Comparison of ENCODE assay signal across 8 cellular contexts in the genomic region with DNA sequence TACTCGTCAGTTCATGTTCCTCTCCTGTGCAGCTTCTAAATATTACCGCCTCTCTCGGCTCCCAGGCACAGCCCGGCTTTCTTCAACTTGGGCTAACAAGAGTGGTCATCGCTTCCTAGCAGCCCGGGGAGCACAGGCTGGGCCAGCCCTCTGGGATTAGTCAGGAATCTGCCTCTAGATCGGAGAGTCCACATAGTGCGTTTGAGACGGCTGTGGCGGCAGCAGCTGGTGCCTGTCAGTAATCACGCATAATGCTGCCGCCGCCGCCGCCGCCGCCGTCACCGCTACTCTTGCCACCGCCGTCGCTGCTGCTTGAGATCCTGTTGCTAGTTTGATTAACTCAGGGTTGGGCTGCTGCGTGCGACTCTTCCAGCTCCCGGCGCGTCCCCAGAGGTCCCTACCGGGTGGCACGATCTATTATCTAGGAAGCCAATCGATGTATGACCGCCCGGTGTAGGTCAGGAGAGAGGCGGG. TPM values are rescaled to one million over a fixed set of nuclear protein-coding genes. Genes with fewer than 3 reads are reported as not detected.
A peak's percentile ranks its signal among the peaks of the same experiment; 100 is the strongest.
DNase-seq lines count a peak whose midpoint lies in the region; ATAC-seq and TF ChIP-seq lines count a peak whose summit lies in the region.

RXRG (minus strand) TSS at position 230 of the 474 bp plus-strand sequence. CDS start 233 bp downstream, outside the sequence.

- intact Hi-C loops in mucosa of descending colon (cut with DNase I, micrococcal nuclease): no loop called here

- H3K4me3 ChIP-seq in duodenal mucosa (ENCODE audit: low read depth in 1 of 2, low read length in 2 of 2): peak within 1 kb of the TSS; percentile 37 to 45
- H3K4me3 ChIP-seq in mucosa of descending colon: no peak within 1 kb of the TSS

- no peaks in the 10 kb centered on the region for H3K9me3 ChIP-seq in duodenal mucosa (ENCODE audit: control insufficient read depth in 1 of 2, low read length in 2 of 2)
- no peaks in the 10 kb centered on the region for H3K9me3 ChIP-seq in mucosa of descending colon

- no peaks in the 10 kb centered on the region for H3K36me3 ChIP-seq in duodenal mucosa (ENCODE audit: control insufficient read depth in 1 of 2, insufficient read depth in 2 of 2, low read length in 2 of 2)
- H3K36me3 ChIP-seq in mucosa of descending colon (ENCODE audit: low read depth): no peaks in the 10 kb centered on the region

- no peak within 1 kb of the TSS for H3K9ac ChIP-seq in duodenal mucosa (ENCODE audit: low read depth in 1 of 2, low read length in 2 of 2)

- no peak for ATAC-seq in mucosa of descending colon
- ATAC-seq in HG02973 (IDR thresholded peaks at IDR 0.05; ENCODE audit: unreplicated experiment): no peak
- ATAC-seq in GM18909 (IDR thresholded peaks at IDR 0.05; ENCODE audit: poor library complexity, unreplicated experiment): no peak
- no peak for ATAC-seq in HG02885 (IDR thresholded peaks at IDR 0.05; ENCODE audit: poor library complexity, unreplicated experiment)

- TF ChIP-seq CTCF in mucosa of descending colon (IDR thresholded peaks at IDR 0.05): no peak

- DNase-seq in DMS153 treated with DMSO at 0.1 percent for 48 hours (lab: John Stamatoyannopoulos, UW; ENCODE audit: unreplicated experiment): peak; percentile 47
- peak; percentile 73 to 91 for DNase-seq in NCI-H526 (lab: John Stamatoyannopoulos, UW)
- DNase-seq in mucosa of descending colon: peak in 2 of 3 donors; percentile 12 to 22
- DNase-seq in NAMALWA (ENCODE audit: low spot score): no peak

- H3K4me1 ChIP-seq in duodenal mucosa (ENCODE audit: control insufficient read depth in 1 of 2, insufficient read depth in 2 of 2, low read length in 2 of 2) (peaks cover 7 to 8% of the 10 kb centered on the region in 2 donors), mucosa of descending colon (ENCODE audit: low read depth) (no peaks in the 10 kb centered on the region)

- peaks cover 37 to 54% of the 10 kb centered on the region in 2 donors for H3K27me3 ChIP-seq in duodenal mucosa (ENCODE audit: control insufficient read depth in 1 of 2, insufficient read depth in 2 of 2, low read length in 2 of 2)

- no peak within 1 kb of the TSS for H3K27ac ChIP-seq in duodenal mucosa (ENCODE audit: low read depth, low read length)

RNA-seq across cellular contexts. Expression of gene RXRG, which starts in this region (rescaled TPM):
- total RNA-seq in mucosa of descending colon: 1 to 10 TPM in 2 of 3 donors, under 1 TPM in 1; 0.29 to 1.8 (median 1.1) TPM
